Comparison of ENCODE assay signal across 3 cellular contexts in the genomic region with DNA sequence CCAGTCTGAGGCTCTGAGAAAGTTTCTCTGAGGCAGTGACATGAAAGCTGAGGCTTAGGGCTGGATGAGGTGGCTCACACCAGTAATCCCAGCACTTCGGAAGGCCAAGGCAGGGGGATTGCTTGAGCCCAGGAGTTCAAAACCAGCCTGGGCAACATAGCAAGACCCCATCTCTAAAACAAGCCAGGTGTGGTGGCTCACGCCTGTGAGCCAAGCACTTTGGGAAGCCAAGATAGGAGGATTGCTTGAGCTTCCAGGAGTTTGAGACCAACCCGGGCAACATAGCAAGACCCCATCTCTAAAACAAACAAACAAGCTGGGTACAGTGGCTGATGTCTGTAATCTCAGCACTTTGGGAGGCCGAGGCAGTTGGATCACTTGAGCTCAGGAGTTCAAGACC. TPM values are rescaled to one million over a fixed set of nuclear protein-coding genes. Genes with fewer than 3 reads are reported as not detected.
"Had no signal": no experiment of that assay in that cellular context is flagged by ENCODE, and none has a peak within 500 bp of the region (broad histone marks: within the 10 kb centered on the region; RNA-seq: fewer than 3 reads in every experiment).

No MANE protein-coding gene starts in this region.

RNA-seq across cellular contexts. Expression of gene PTGES, which starts 3.8 kb away (rescaled TPM):
- total RNA-seq: T-cell had no signal
- polyA plus RNA-seq: HepG2, IgD-negative memory B cell had no signal
